22 cellular contexts compared by ENCODE assay signal in genomic region chr17:70336411-70336810, GRCh38.
A peak's percentile ranks its signal among the peaks of the same experiment; 100 is the strongest.
DNase-seq lines count a peak whose midpoint lies in the region; ATAC-seq, FAIRE-seq and TF ChIP-seq lines count a peak whose summit lies in the region.
"Had no signal": no experiment of that assay in that cellular context is flagged by ENCODE, and none has a peak within 500 bp of the region (broad histone marks: within the 10 kb centered on the region; RNA-seq: fewer than 3 reads in every experiment).

No MANE protein-coding gene starts in this region.

- no peak overlapping the region for H3K23ac ChIP-seq in H1 (ENCODE audit: insufficient read length)

- in situ Hi-C loops in G401 (cut with HindIII; ENCODE audit: low sequenced_read_pairs), result no loop called here

- H3K23me2 ChIP-seq in H1 (ENCODE audit: low read depth, low read length), result no peaks in the 10 kb centered on the region

- H3K4me3 ChIP-seq in H1 (ENCODE audit: extremely low read depth in 1 of 4, insufficient read depth in 2 of 4, low read depth in 3 of 4, low read length in 4 of 4) (no peak overlapping the region), parathyroid adenoma (ENCODE audit: low read depth, low read length) (no peak overlapping the region), foreskin fibroblast (ENCODE audit: low read depth in 1 of 2, low read length in 2 of 2) (no peak overlapping the region)
- H3K4me3 ChIP-seq: GM23338, HAP-1 had no signal

- H3K9me3 ChIP-seq in H1 (ENCODE audit: insufficient read depth in 2 of 2, low read depth in 1 of 2, low read length in 1 of 2) (no peaks in the 10 kb centered on the region), parathyroid adenoma (ENCODE audit: control insufficient read depth, low read length) (no peaks in the 10 kb centered on the region)
- H3K9me3 ChIP-seq: HAP-1 had no signal

- H3K9ac ChIP-seq in H1 (replicated peaks in 1 of 4; ENCODE audit: extremely low read depth in 1 of 4, low read depth in 3 of 4, low read length in 3 of 4), result no peak overlapping the region
- no peak overlapping the region for H3K9ac ChIP-seq in parathyroid adenoma

- H2BK15ac ChIP-seq in H1 (ENCODE audit: low read length), result no peak overlapping the region

- TF ChIP-seq RAD21 in H1 (IDR thresholded peaks at IDR 0.05 in 1 of 2, conservative IDR thresholded peaks at IDR 0.05 in 1 of 2; ENCODE audit: low read depth in 2 of 2, low read length in 2 of 2), result no peak

- TF ChIP-seq EP300 in H1 (IDR thresholded peaks at IDR 0.05; ENCODE audit: borderline replicate concordance in 1 of 2, low read depth in 2 of 2, low read length in 2 of 2), result no peak

- no peak overlapping the region for H2BK5ac ChIP-seq in H1 (ENCODE audit: low read depth, low read length)

- H4K8ac ChIP-seq in H1 (ENCODE audit: extremely low read depth, insufficient read depth, low read length), result no peak overlapping the region

- H3K4me2 ChIP-seq in H1 (ENCODE audit: insufficient read depth in 1 of 2, low read depth in 2 of 2, low read length in 2 of 2) (no peak overlapping the region), parathyroid adenoma (ENCODE audit: low read length) (no peak overlapping the region)
- H3K4me2 ChIP-seq: GM23338 had no signal

- POLR2A ChIA-PET in H1 (lab: Charles Lee; ENCODE audit: partially characterized antibody), result no interaction called here

- H2AFZ ChIP-seq in H1 (ENCODE audit: low read length) (0 out of 2 replicates have a peak overlapping the region, but pooled peaks have one; percentile 17), parathyroid adenoma (peak overlapping the region; percentile 52)
- H2AFZ ChIP-seq: GM23338 had no signal

- no peak overlapping the region for H3K56ac ChIP-seq in H1 (replicated peaks; ENCODE audit: insufficient read length, low read depth, low read length)

- no peak overlapping the region for H4K91ac ChIP-seq in H1 (replicated peaks; ENCODE audit: insufficient read length, low read length)

- H2BK20ac ChIP-seq in H1 (ENCODE audit: low read length), result no peak overlapping the region

- H3K79me1 ChIP-seq in H1 (ENCODE audit: low read depth, low read length), result no peaks in the 10 kb centered on the region

- H3K4me1 ChIP-seq in H1 (replicated peaks in 1 of 4; ENCODE audit: control insufficient read depth in 3 of 4, insufficient read depth in 4 of 4, low read length in 3 of 4) (no peaks in the 10 kb centered on the region), parathyroid adenoma (peaks cover 77% of the 10 kb centered on the region)
- H3K4me1 ChIP-seq: HAP-1 had no signal

- TF ChIP-seq CTCF in H1 (IDR thresholded peaks at IDR 0.05; ENCODE audit: control extremely low read depth in 1 of 3, insufficient read depth in 1 of 3, low read depth in 1 of 3, low read length in 3 of 3) (no peak), parathyroid adenoma (IDR thresholded peaks at IDR 0.05) (no peak), foreskin fibroblast (IDR thresholded peaks at IDR 0.05; ENCODE audit: low read depth, low read length) (no peak)

- no peak overlapping the region for H2BK120ac ChIP-seq in H1 (replicated peaks; ENCODE audit: low read depth, low read length)

- no peak for ATAC-seq in HG03095 (IDR thresholded peaks at IDR 0.05; ENCODE audit: unreplicated experiment)
- ATAC-seq: GM23338 had no signal

- H3K4ac ChIP-seq in H1 (replicated peaks; ENCODE audit: insufficient read length, low read depth, low read length), result no peak overlapping the region

- no peak overlapping the region for H3K14ac ChIP-seq in H1 (ENCODE audit: insufficient read length)

- no peak overlapping the region for H4K5ac ChIP-seq in H1 (ENCODE audit: insufficient read length, low read depth, low read length)

- H2AK5ac ChIP-seq in H1 (ENCODE audit: low read depth, low read length), result no peak overlapping the region

- no peak overlapping the region for H3K27ac ChIP-seq in H1 (ENCODE audit: low read depth, low read length)
- H3K27ac ChIP-seq in parathyroid adenoma, result peak overlapping the region; percentile 98

- CTCF ChIA-PET in H1 (lab: Charles Lee; ENCODE audit: partially characterized antibody), result no interaction called here

- no peak for FAIRE-seq in H1 (lab: Jason Lieb, UNC)
- FAIRE-seq: GM12891, GM19239, H54 had no signal

- no peaks in the 10 kb centered on the region for H4K20me1 ChIP-seq in H1 (replicated peaks in 1 of 2; ENCODE audit: control insufficient read depth in 1 of 2, insufficient read depth in 2 of 2, low read length in 2 of 2)

- WGBS in H1 (ENCODE audit: extremely low coverage in 1 of 2, insufficient coverage in 1 of 2, insufficient read length in 1 of 2, insufficient replicate concordance in 2 of 2, low coverage in 1 of 2, low lambda C conversion rate in 2 of 2, missing lambda C conversion rate in 1 of 2), 2 experiments, result 79% methylated on average over 2 of the region's 2 CpGs; no CpG with 5 or more reads in 1 of the 2 experiments

- no peak for TF ChIP-seq POLR2A in H1 (IDR thresholded peaks at IDR 0.05; ENCODE audit: control extremely low read depth in 1 of 2, low read depth in 2 of 2, low read length in 2 of 2)

- H3K36me3 ChIP-seq in H1 (ENCODE audit: control insufficient read depth in 2 of 4, insufficient read depth in 4 of 4, low read length in 3 of 4) (no peaks in the 10 kb centered on the region), parathyroid adenoma (ENCODE audit: control insufficient read depth, insufficient read depth, low read length) (no peaks in the 10 kb centered on the region)
- H3K36me3 ChIP-seq: HAP-1 had no signal

- peak; percentile 85 for DNase-seq in NCI-H82 (lab: John Stamatoyannopoulos, UW)
- peak; percentile 4 for DNase-seq in OCI-M1 (lab: John Stamatoyannopoulos, UW)
- DNase-seq in H1 (ENCODE audit: low read depth in 1 of 2, low spot score in 2 of 2), result no peak
- no peak for DNase-seq in foreskin fibroblast
- no peak for DNase-seq in NCI-H446 (lab: John Stamatoyannopoulos, UW)
- DNase-seq in G401 (ENCODE audit: low spot score), result no peak
- DNase-seq: C1 segment of cervical spinal cord; Calu3; CD4-positive, alpha-beta memory T cell; COR-L47; DMS 273 treated with DMSO at 0.1 percent for 48 hours; DMS79; EL; GF-D8; HFFc6 had no signal

- H3K79me2 ChIP-seq in H1 (ENCODE audit: control insufficient read depth in 1 of 2, insufficient read depth in 2 of 2, low read length in 2 of 2) (no peaks in the 10 kb centered on the region), parathyroid adenoma (peaks cover 2% of the 10 kb centered on the region)

- H3K27me3 ChIP-seq in H1 (replicated peaks in 1 of 4; ENCODE audit: control insufficient read depth in 3 of 4, extremely low read depth in 1 of 4, insufficient read depth in 3 of 4, low read length in 3 of 4) (no peaks in the 10 kb centered on the region), parathyroid adenoma (ENCODE audit: control insufficient read depth, insufficient read depth, low read length) (no peaks in the 10 kb centered on the region)

- no peak overlapping the region for H2BK12ac ChIP-seq in H1 (ENCODE audit: low read depth, low read length)

- no peak overlapping the region for H3K18ac ChIP-seq in H1 (ENCODE audit: extremely low read depth, low read length)

TF ChIP-seq in H1, 55 proteins besides CTCF, POLR2A, EP300 and RAD21:
- TF ChIP-seq USF2 (IDR thresholded peaks at IDR 0.05; ENCODE audit: low read length) (no peak), TEAD4 (IDR thresholded peaks at IDR 0.05; ENCODE audit: low read depth, low read length) (no peak), SAP30 (IDR thresholded peaks at IDR 0.05; ENCODE audit: insufficient read depth, insufficient replicate concordance, low read length) (no peak), SP4 (IDR thresholded peaks at IDR 0.05; ENCODE audit: low read length) (no peak), NRF1 (IDR thresholded peaks at IDR 0.05; ENCODE audit: low read depth, low read length) (no peak), TCF12 (IDR thresholded peaks at IDR 0.05; ENCODE audit: low read depth, low read length) (no peak), YY1 (IDR thresholded peaks at IDR 0.05; ENCODE audit: low read depth, low read length) (no peak), HDAC2 (IDR thresholded peaks at IDR 0.05; ENCODE audit: borderline replicate concordance in 1 of 2, low read depth in 2 of 2, low read length in 2 of 2) (no peak), NANOG (IDR thresholded peaks at IDR 0.05; ENCODE audit: insufficient read depth, low read depth, low read length, poor library complexity, severe bottlenecking) (no peak), ATF2 (IDR thresholded peaks at IDR 0.05; ENCODE audit: low read length) (no peak), EZH2 (IDR thresholded peaks at IDR 0.05; ENCODE audit: low read depth, low read length, severe bottlenecking) (no peak)

Comparison
In these comparisons a context has a peak if more than half of its experiments do, and no peak if none do; other contexts are left out.
1. DNase-seq: peak in NCI-H82 (single experiment) and OCI-M1 (single experiment); none in H1 (0 of 2), foreskin fibroblast (0 of 2), NCI-H446 (0 of 2) and G401 (single experiment).